In the genomic region with DNA sequence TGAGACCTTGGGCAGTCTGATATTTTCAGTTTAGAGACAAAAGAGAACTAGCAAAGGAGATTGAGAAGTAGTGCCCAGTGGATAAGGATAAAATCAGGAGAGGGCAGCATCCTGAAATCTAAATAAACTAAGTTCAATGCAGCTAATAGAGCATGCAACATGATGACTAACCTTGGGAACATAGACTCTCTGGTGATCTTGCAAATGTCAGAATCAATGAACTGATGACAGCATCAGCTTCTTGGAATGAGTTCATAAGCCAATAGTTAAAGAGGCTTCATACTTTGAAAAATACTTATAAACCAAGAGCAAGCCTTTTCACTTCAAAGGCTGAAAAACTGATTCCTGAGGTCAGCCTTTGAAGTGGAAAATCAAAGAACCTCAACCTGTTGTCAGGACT, we compare ENCODE assay signal across 18 cellular contexts. TPM values are rescaled to one million over a fixed set of nuclear protein-coding genes. Genes with fewer than 3 reads are reported as not detected.
DNase-seq lines count a peak whose midpoint lies in the region; ATAC-seq, FAIRE-seq and TF ChIP-seq lines count a peak whose summit lies in the region.
"Had no signal": no experiment of that assay in that cellular context is flagged by ENCODE, and none has a peak within 500 bp of the region (broad histone marks: within the 10 kb centered on the region; RNA-seq: fewer than 3 reads in every experiment).

No MANE protein-coding gene starts in this region.

- no peaks in the 10 kb centered on the region for H3K79me2 ChIP-seq in astrocyte (ENCODE audit: insufficient read depth, low read length)

- peak; percentile 36 for ATAC-seq in activated naive CD8-positive, alpha-beta T cell treated with anti-CD3 and anti-CD28 coated beads, Interleukin-2, amount 50 U/mL, for 24 hours
- ATAC-seq in HG02852 (IDR thresholded peaks at IDR 0.05; ENCODE audit: unreplicated experiment) = no peak
- ATAC-seq: Panc1, Right ventricle myocardium inferior had no signal

- H3K4me3 Mint-ChIP-seq in activated naive CD8-positive, alpha-beta T cell treated with anti-CD3 and anti-CD28 coated beads, Interleukin-2, amount 50 U/mL, for 24 hours = no peak overlapping the region
- no peak overlapping the region for H3K4me3 Mint-ChIP-seq in activated naive CD8-positive, alpha-beta T cell treated with anti-CD3 and anti-CD28 coated beads for 36 hours
- no peak overlapping the region for H3K4me3 Mint-ChIP-seq in astrocyte (ENCODE audit: unreplicated experiment)
- H3K4me3 Mint-ChIP-seq: CD14-positive monocyte had no signal

- no peak overlapping the region for H2AFZ ChIP-seq in astrocyte (ENCODE audit: low read depth, low read length)

- intact Hi-C loops in stomach (cut with DNase I; ENCODE audit: low total_unique reads) = no loop called here

- no peak overlapping the region for H3K27ac ChIP-seq in astrocyte (ENCODE audit: low read depth, low read length)
- no peak overlapping the region for H3K27ac ChIP-seq in stomach

- peaks cover 5% of the 10 kb centered on the region for H4K20me1 ChIP-seq in astrocyte (ENCODE audit: insufficient read depth, low read length)

- no peak overlapping the region for H3K9ac ChIP-seq in astrocyte (ENCODE audit: low read length)

- DNase-seq in activated naive CD8-positive, alpha-beta T cell treated with anti-CD3 and anti-CD28 coated beads, Interleukin-2, amount 50 U/mL, for 24 hours = no peak
- no peak for DNase-seq in activated naive CD8-positive, alpha-beta T cell treated with anti-CD3 and anti-CD28 coated beads for 36 hours
- peak; percentile 1 for DNase-seq in astrocyte (ENCODE audit: low read depth)
- DNase-seq in fibroblast of pulmonary artery (ENCODE audit: low read depth) = peak; percentile 15
- peak; percentile 2 for DNase-seq in stromal cell of bone marrow (ENCODE audit: low read depth)
- DNase-seq in activated CD8-positive, alpha-beta memory T cell treated with anti-CD3 and anti-CD28 coated beads, Interleukin-2, amount 50 U/mL, for 4 hours = no peak
- DNase-seq in stomach = no peak
- DNase-seq: 8988T, COR-L47, GOT3, NCI-H1417 treated with DMSO at 0.1 percent for 48 hours, NCI-H2029, NCI-H510A treated with DMSO at 0.1 percent for 48 hours had no signal

- H3K9me3 ChIP-seq in astrocyte (ENCODE audit: insufficient read depth, low read depth, low read length) (no peaks in the 10 kb centered on the region), stomach (no peaks in the 10 kb centered on the region)

- TF ChIP-seq POLR2A in stomach (IDR thresholded peaks at IDR 0.05) = no peak

- no peaks in the 10 kb centered on the region for H3K9me3 Mint-ChIP-seq in activated naive CD8-positive, alpha-beta T cell treated with anti-CD3 and anti-CD28 coated beads, Interleukin-2, amount 50 U/mL, for 24 hours
- H3K9me3 Mint-ChIP-seq in activated naive CD8-positive, alpha-beta T cell treated with anti-CD3 and anti-CD28 coated beads for 36 hours = no peaks in the 10 kb centered on the region
- H3K9me3 Mint-ChIP-seq in astrocyte (ENCODE audit: unreplicated experiment) = no peaks in the 10 kb centered on the region
- H3K9me3 Mint-ChIP-seq: IgD-negative memory B cell had no signal

- no peaks in the 10 kb centered on the region for H3K27me3 Mint-ChIP-seq in activated naive CD8-positive, alpha-beta T cell treated with anti-CD3 and anti-CD28 coated beads, Interleukin-2, amount 50 U/mL, for 24 hours
- no peaks in the 10 kb centered on the region for H3K27me3 Mint-ChIP-seq in activated naive CD8-positive, alpha-beta T cell treated with anti-CD3 and anti-CD28 coated beads for 36 hours
- H3K27me3 Mint-ChIP-seq in astrocyte (ENCODE audit: low read depth, unreplicated experiment) = no peaks in the 10 kb centered on the region
- H3K27me3 Mint-ChIP-seq: IgD-negative memory B cell had no signal

- peaks cover 11% of the 10 kb centered on the region for H3K4me1 Mint-ChIP-seq in activated naive CD8-positive, alpha-beta T cell treated with anti-CD3 and anti-CD28 coated beads, Interleukin-2, amount 50 U/mL, for 24 hours
- peaks cover 12% of the 10 kb centered on the region for H3K4me1 Mint-ChIP-seq in activated naive CD8-positive, alpha-beta T cell treated with anti-CD3 and anti-CD28 coated beads for 36 hours
- H3K4me1 Mint-ChIP-seq in astrocyte (ENCODE audit: low read depth, unreplicated experiment) = peaks cover 3% of the 10 kb centered on the region
- H3K4me1 Mint-ChIP-seq: CD14-positive monocyte had no signal

- H3K4me2 ChIP-seq in astrocyte (ENCODE audit: low read length) = no peak overlapping the region

- H3K4me3 ChIP-seq in astrocyte (ENCODE audit: insufficient read depth, low read depth, low read length) (no peak overlapping the region), fibroblast of pulmonary artery (replicated peaks; ENCODE audit: low read depth, low read length) (no peak overlapping the region), stomach (no peak overlapping the region)

- H3K27me3 ChIP-seq in astrocyte (ENCODE audit: insufficient read depth, low read length) (no peaks in the 10 kb centered on the region), stomach (no peaks in the 10 kb centered on the region)

- TF ChIP-seq EP300 in stomach (IDR thresholded peaks at IDR 0.05) = no peak

- peak overlapping the region; percentile 5 for H3K27ac Mint-ChIP-seq in activated naive CD8-positive, alpha-beta T cell treated with anti-CD3 and anti-CD28 coated beads, Interleukin-2, amount 50 U/mL, for 24 hours
- H3K27ac Mint-ChIP-seq in activated naive CD8-positive, alpha-beta T cell treated with anti-CD3 and anti-CD28 coated beads for 36 hours = no peak overlapping the region
- no peak overlapping the region for H3K27ac Mint-ChIP-seq in astrocyte (ENCODE audit: unreplicated experiment)
- H3K27ac Mint-ChIP-seq: CD14-positive monocyte, IgD-negative memory B cell had no signal

- H3K36me3 ChIP-seq in astrocyte (ENCODE audit: insufficient read depth, low read length) (peaks cover 3% of the 10 kb centered on the region), stomach (no peaks in the 10 kb centered on the region)

- H3K36me3 Mint-ChIP-seq in activated naive CD8-positive, alpha-beta T cell treated with anti-CD3 and anti-CD28 coated beads, Interleukin-2, amount 50 U/mL, for 24 hours (ENCODE audit: low read depth) = peaks cover 26% of the 10 kb centered on the region
- peaks cover 21% of the 10 kb centered on the region for H3K36me3 Mint-ChIP-seq in activated naive CD8-positive, alpha-beta T cell treated with anti-CD3 and anti-CD28 coated beads for 36 hours
- H3K36me3 Mint-ChIP-seq in astrocyte (ENCODE audit: low read depth, unreplicated experiment) = no peaks in the 10 kb centered on the region

- H3K4me1 ChIP-seq in astrocyte (ENCODE audit: insufficient read depth, low read length) = no peaks in the 10 kb centered on the region
- H3K4me1 ChIP-seq in stomach = peaks cover 5 to 15% (median 8%) of the 10 kb centered on the region in 4 donors

- no peak for TF ChIP-seq CTCF in astrocyte (IDR thresholded peaks at IDR 0.05; ENCODE audit: insufficient read depth, low read depth, low read length)
- TF ChIP-seq CTCF in fibroblast of pulmonary artery (IDR thresholded peaks at IDR 0.05; ENCODE audit: low read length, missing control alignments) = no peak
- TF ChIP-seq CTCF in stomach (IDR thresholded peaks at IDR 0.05) = no peak

- FAIRE-seq in astrocyte (lab: Jason Lieb, UNC) = no peak

RNA-seq across cellular contexts. Expression of gene TAS2R19, which starts 8.2 kb away (rescaled TPM):
- total RNA-seq in activated naive CD8-positive, alpha-beta T cell treated with anti-CD3 and anti-CD28 coated beads for 36 hours = under 1 TPM; 0.50 to 0.89 TPM
- total RNA-seq in astrocyte = 2.2 and 3.1 TPM in 2 replicates
- 10 to 100 TPM in 2 of 5 donors, under 1 TPM in 1, not detected in 2; 0.89 to 21.8 (median 12.3) TPM for total RNA-seq in stomach
- under 1 TPM in 1 of 3 donors, not detected in 2; 0.30 TPM for polyA plus RNA-seq in stomach
- polyA plus RNA-seq: CD14-positive monocyte, IgD-negative memory B cell had no signal

RNA-seq across cellular contexts. Expression of gene TAS2R20, which starts 16.1 kb away (rescaled TPM):
- total RNA-seq in activated naive CD8-positive, alpha-beta T cell treated with anti-CD3 and anti-CD28 coated beads for 36 hours = under 1 TPM; 0.21 to 0.30 TPM
- total RNA-seq in astrocyte (0.57 and 0.99 TPM in 2 replicates), stomach (10 to 100 TPM in 2 of 5 donors, 1 to 10 TPM in 1, not detected in 2; 4.9 to 11.6 (median 11.4) TPM)
- under 1 TPM in 1 of 3 donors, not detected in 2; 0.35 TPM for polyA plus RNA-seq in stomach
- polyA plus RNA-seq: CD14-positive monocyte, IgD-negative memory B cell had no signal

RNA-seq across cellular contexts. Expression of gene TAS2R31, which starts 17.0 kb away (rescaled TPM):
- total RNA-seq in activated naive CD8-positive, alpha-beta T cell treated with anti-CD3 and anti-CD28 coated beads for 36 hours = under 1 TPM; 0.58 to 0.86 TPM
- 2.2 TPM in 2 replicates for total RNA-seq in astrocyte
- 10 to 100 TPM in 2 of 5 donors, 1 to 10 TPM in 1, not detected in 2; 7.7 to 27.2 (median 19.6) TPM for total RNA-seq in stomach
- under 1 TPM in 1 of 3 donors, not detected in 2; 0.33 TPM for polyA plus RNA-seq in stomach
- polyA plus RNA-seq: CD14-positive monocyte, IgD-negative memory B cell had no signal

RNA-seq across cellular contexts. Expression of gene TAS2R50, which starts 27.5 kb away (rescaled TPM):
- total RNA-seq in activated naive CD8-positive, alpha-beta T cell treated with anti-CD3 and anti-CD28 coated beads for 36 hours = under 1 TPM; 0.36 to 0.37 TPM
- total RNA-seq in astrocyte = 0.60 and 1.2 TPM in 2 replicates
- 1 to 10 TPM in 2 of 5 donors, not detected in 3; 2.9 to 7.7 TPM for total RNA-seq in stomach
- not detected for polyA plus RNA-seq in stomach
- total RNA-seq: Right ventricle myocardium inferior had no signal
- polyA plus RNA-seq: CD14-positive monocyte, IgD-negative memory B cell had no signal

RNA-seq across cellular contexts. Expression of gene TAS2R46, which starts 47.9 kb away (rescaled TPM):
- total RNA-seq in activated naive CD8-positive, alpha-beta T cell treated with anti-CD3 and anti-CD28 coated beads for 36 hours = under 1 TPM; 0.39 to 0.48 TPM
- total RNA-seq in astrocyte (0.57 and 0.96 TPM in 2 replicates), stomach (10 to 100 TPM in 1 of 5 donors, 1 to 10 TPM in 2, not detected in 2; 2.2 to 10.5 (median 4.1) TPM)
- not detected for polyA plus RNA-seq in stomach
- polyA plus RNA-seq: CD14-positive monocyte, IgD-negative memory B cell had no signal

Comparison
In these comparisons a context has a peak if more than half of its experiments do, and no peak if none do; other contexts are left out.
1. DNase-seq: peak in astrocyte (single experiment), fibroblast of pulmonary artery (single experiment) and stromal cell of bone marrow (single experiment); none in activated naive CD8-positive, alpha-beta T cell treated with anti-CD3 and anti-CD28 coated beads, Interleukin-2, amount 50 U/mL, for 24 hours (single experiment), activated naive CD8-positive, alpha-beta T cell treated with anti-CD3 and anti-CD28 coated beads for 36 hours (single experiment), activated CD8-positive, alpha-beta memory T cell treated with anti-CD3 and anti-CD28 coated beads, Interleukin-2, amount 50 U/mL, for 4 hours (single experiment) and stomach (single experiment).